ENCODE assay signal across 11 cellular contexts in genomic region chr6:146876271-146877151, GRCh38.
DNase-seq lines count a peak whose midpoint lies in the region; ATAC-seq and TF ChIP-seq lines count a peak whose summit lies in the region.
"Had no signal": no experiment of that assay in that cellular context is flagged by ENCODE, and none has a peak within 500 bp of the region (broad histone marks: within the 10 kb centered on the region; RNA-seq: fewer than 3 reads in every experiment).

No MANE protein-coding gene starts in this region.

- no peaks in the 10 kb centered on the region for H3K27me3 Mint-ChIP-seq in activated T-cell treated with anti-CD3 and anti-CD28 coated beads, Interleukin-2, amount 50 U/mL, for 24 hours
- no peaks in the 10 kb centered on the region for H3K27me3 Mint-ChIP-seq in stimulated activated naive CD8-positive, alpha-beta T cell treated with anti-CD3 and anti-CD28 coated beads, Interleukin-15, amount 100 ng/mL, for 72 hours

- TF ChIP-seq CTCF in heart left ventricle (IDR thresholded peaks at IDR 0.05): no peak

- WGBS in heart left ventricle, 4 donors: 58 to 61% (median 59%) methylated on average over 9 of the region's 9 CpGs

- intact Hi-C loops in heart left ventricle (cut with DNase I): no loop called here

- peak overlapping the region; percentile 89 for H3K27ac Mint-ChIP-seq in activated T-cell treated with anti-CD3 and anti-CD28 coated beads, Interleukin-2, amount 50 U/mL, for 24 hours
- peak overlapping the region in 1 of 2 donors; percentile 79 for H3K27ac Mint-ChIP-seq in stimulated activated naive CD8-positive, alpha-beta T cell treated with anti-CD3 and anti-CD28 coated beads, Interleukin-15, amount 100 ng/mL, for 72 hours
- H3K27ac Mint-ChIP-seq: H9 had no signal

- peaks cover 42% of the 10 kb centered on the region for H3K4me1 Mint-ChIP-seq in activated T-cell treated with anti-CD3 and anti-CD28 coated beads, Interleukin-2, amount 50 U/mL, for 24 hours (ENCODE audit: low read depth)
- peaks cover 29% of the 10 kb centered on the region for H3K4me1 Mint-ChIP-seq in stimulated activated naive CD8-positive, alpha-beta T cell treated with anti-CD3 and anti-CD28 coated beads, Interleukin-15, amount 100 ng/mL, for 72 hours

- no peaks in the 10 kb centered on the region for H3K36me3 ChIP-seq in heart left ventricle
- H3K36me3 ChIP-seq: prostate gland had no signal

- peaks cover 0 to 28% (median 0%) of the 10 kb centered on the region in 12 donors for H3K4me1 ChIP-seq in heart left ventricle
- H3K4me1 ChIP-seq: prostate gland had no signal

- H3K27me3 ChIP-seq in heart left ventricle: no peaks in the 10 kb centered on the region

- no peak overlapping the region for H3K4me3 ChIP-seq in heart left ventricle
- H3K4me3 ChIP-seq: prostate gland had no signal

- no peaks in the 10 kb centered on the region for H3K36me3 Mint-ChIP-seq in activated T-cell treated with anti-CD3 and anti-CD28 coated beads, Interleukin-2, amount 50 U/mL, for 24 hours (ENCODE audit: low read depth)

- no peak overlapping the region for H3K4me3 Mint-ChIP-seq in activated T-cell treated with anti-CD3 and anti-CD28 coated beads, Interleukin-2, amount 50 U/mL, for 24 hours
- H3K4me3 Mint-ChIP-seq in stimulated activated naive CD8-positive, alpha-beta T cell treated with anti-CD3 and anti-CD28 coated beads, Interleukin-15, amount 100 ng/mL, for 72 hours: peak overlapping the region; percentile 31 to 37
- H3K4me3 Mint-ChIP-seq: H9 had no signal

- no peak for DNase-seq in activated T-cell treated with anti-CD3 and anti-CD28 coated beads, Interleukin-2, amount 50 U/mL, for 24 hours
- DNase-seq in activated T-cell treated with anti-CD3 and anti-CD28 coated beads, Interleukin-2, amount 50 U/mL, for 1 hour: no peak
- DNase-seq in NOMO-1 treated with dmso at 0.1 percent for 144 hours (lab: John Stamatoyannopoulos, UW; ENCODE audit: unreplicated experiment): peak; percentile 72
- peak; percentile 74 to 80 for DNase-seq in erythroblast (lab: John Stamatoyannopoulos, UW)
- no peak for DNase-seq in stimulated activated naive CD8-positive, alpha-beta T cell treated with anti-CD3 and anti-CD28 coated beads, Interleukin-15, amount 100 ng/mL, for 72 hours
- DNase-seq in ureter (ENCODE audit: low spot score): no peak
- no peak for DNase-seq in heart left ventricle
- DNase-seq: H9 had no signal

- ATAC-seq in stimulated activated naive CD8-positive, alpha-beta T cell treated with anti-CD3 and anti-CD28 coated beads, Interleukin-15, amount 100 ng/mL, for 72 hours: peak; percentile 43
- ATAC-seq in HG02642 (IDR thresholded peaks at IDR 0.05; ENCODE audit: poor library complexity, unreplicated experiment) (no peak), heart left ventricle (no peak)

- no peaks in the 10 kb centered on the region for H3K9me3 Mint-ChIP-seq in activated T-cell treated with anti-CD3 and anti-CD28 coated beads, Interleukin-2, amount 50 U/mL, for 24 hours
- H3K9me3 Mint-ChIP-seq in stimulated activated naive CD8-positive, alpha-beta T cell treated with anti-CD3 and anti-CD28 coated beads, Interleukin-15, amount 100 ng/mL, for 72 hours: no peaks in the 10 kb centered on the region
- H3K9me3 Mint-ChIP-seq: H9 had no signal

- no peak overlapping the region for H3K27ac ChIP-seq in heart left ventricle
- H3K27ac ChIP-seq: KMS-11, prostate gland had no signal

- peaks cover 0 to 3% (median 0%) of the 10 kb centered on the region in 12 donors for H3K9me3 ChIP-seq in heart left ventricle
- H3K9me3 ChIP-seq: prostate gland had no signal

- TF ChIP-seq POLR2A in erythroblast (IDR thresholded peaks at IDR 0.05; ENCODE audit: low read length) (no peak), heart left ventricle (IDR thresholded peaks at IDR 0.05) (no peak)

Comparison
In these comparisons a context has a peak if more than half of its experiments do, and no peak if none do; other contexts are left out.
1. DNase-seq: peak in NOMO-1 treated with dmso at 0.1 percent for 144 hours (single experiment) and erythroblast (2 of 2); none in activated T-cell treated with anti-CD3 and anti-CD28 coated beads, Interleukin-2, amount 50 U/mL, for 24 hours (single experiment), activated T-cell treated with anti-CD3 and anti-CD28 coated beads, Interleukin-2, amount 50 U/mL, for 1 hour (single experiment), stimulated activated naive CD8-positive, alpha-beta T cell treated with anti-CD3 and anti-CD28 coated beads, Interleukin-15, amount 100 ng/mL, for 72 hours (0 of 2), ureter (single experiment) and heart left ventricle (0 of 5).